1 cellular context compared by ENCODE assay signal in genomic region chr17:29148257-29148789, GRCh38.
TF ChIP-seq lines count a peak whose summit lies in the region.

No MANE protein-coding gene starts in this region.

TF ChIP-seq in K562, 482 proteins besides CTCF, POLR2A, EP300 and RAD21 (continued from another document and continues in another):
- no peak for TF ChIP-seq CHD7 (IDR thresholded peaks at IDR 0.05; ENCODE audit: low read depth, low read length)
- no peak for TF ChIP-seq XRCC5 (IDR thresholded peaks at IDR 0.05; ENCODE audit: low read depth, low read length)
- TF ChIP-seq ILK (tag; IDR thresholded peaks at IDR 0.05; ENCODE audit: borderline replicate concordance, low read depth) = no peak
- TF ChIP-seq DLX4 (CRISPR knock-in tag; IDR thresholded peaks at IDR 0.05) = no peak
- TF ChIP-seq KDM4B (IDR thresholded peaks at IDR 0.05; ENCODE audit: borderline replicate concordance in 2 of 2, low read depth in 1 of 2) = no peak
- TF ChIP-seq BCOR (IDR thresholded peaks at IDR 0.05) = no peak
- TF ChIP-seq ZBTB33 (CRISPR knock-in tag; IDR thresholded peaks at IDR 0.05) = no peak
- TF ChIP-seq POLR2G (IDR thresholded peaks at IDR 0.05; ENCODE audit: low read depth, low read length) = no peak
- TF ChIP-seq MLLT1 (IDR thresholded peaks at IDR 0.05) = 0 out of 4 replicates have a peak, but pooled peaks of 1 of the 2 experiments have one; percentile 36
- TF ChIP-seq SNIP1 (IDR thresholded peaks at IDR 0.05; ENCODE audit: low read depth) = no peak
- no peak for TF ChIP-seq RBBP5 (IDR thresholded peaks at IDR 0.05; ENCODE audit: borderline replicate concordance, insufficient read depth, low read length, poor library complexity, severe bottlenecking)
- no peak for TF ChIP-seq ZNF592 (IDR thresholded peaks at IDR 0.05)
- TF ChIP-seq YBX1 (IDR thresholded peaks at IDR 0.05) = no peak
- TF ChIP-seq DNMT1 (IDR thresholded peaks at IDR 0.05) = no peak
- 0 out of 4 replicates have a peak, but pooled peaks of 1 of the 2 experiments have one; percentile 17 for TF ChIP-seq HDAC1 (IDR thresholded peaks at IDR 0.05)
- no peak for TF ChIP-seq ZNF407 (IDR thresholded peaks at IDR 0.05; ENCODE audit: low read depth)
- no peak for TF ChIP-seq CAMTA2 (CRISPR knock-in tag; conservative IDR thresholded peaks at IDR 0.05)
- no peak for TF ChIP-seq DPF2 (IDR thresholded peaks at IDR 0.05)
